In the genomic region with DNA sequence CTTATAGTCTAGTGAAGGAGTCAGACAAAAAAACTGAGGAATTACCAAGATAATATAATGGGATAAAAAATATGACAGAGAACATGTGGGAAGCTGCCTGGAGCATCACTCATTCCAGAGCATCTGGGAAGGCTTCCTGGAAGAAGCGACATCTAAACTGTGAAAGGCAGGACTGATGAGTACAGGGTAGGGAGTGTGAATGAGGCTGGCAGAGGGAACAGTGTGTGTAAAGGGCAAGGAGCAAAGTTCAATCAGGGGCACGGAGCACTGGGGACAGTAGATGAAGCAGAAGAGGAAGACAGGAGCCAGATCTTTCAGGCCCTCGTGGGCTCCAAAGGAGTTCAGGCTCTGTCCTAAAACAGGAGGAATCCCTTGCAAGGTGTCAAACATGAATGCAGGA, we compare ENCODE assay signal across 30 cellular contexts. TPM values are rescaled to one million over a fixed set of nuclear protein-coding genes. Genes with fewer than 3 reads are reported as not detected.
DNase-seq lines count a peak whose midpoint lies in the region; ATAC-seq and TF ChIP-seq lines count a peak whose summit lies in the region.
"Had no signal": no experiment of that assay in that cellular context is flagged by ENCODE, and none has a peak within 500 bp of the region (broad histone marks: within the 10 kb centered on the region; RNA-seq: fewer than 3 reads in every experiment).

No MANE protein-coding gene starts in this region.

- H3K36me3 ChIP-seq in RWPE2 (ENCODE audit: low read depth): no peaks in the 10 kb centered on the region
- H3K36me3 ChIP-seq in thoracic aorta: no peaks in the 10 kb centered on the region
- H3K36me3 ChIP-seq: gastrocnemius medialis, HAP-1 had no signal

- H3K9me3 ChIP-seq in RWPE2 (ENCODE audit: severe bottlenecking) (no peaks in the 10 kb centered on the region), thoracic aorta (no peaks in the 10 kb centered on the region)
- H3K9me3 ChIP-seq: gastrocnemius medialis, HAP-1, testis had no signal

- H3K4me3 Mint-ChIP-seq in central memory CD8-positive, alpha-beta T cell: no peak overlapping the region
- H3K4me3 Mint-ChIP-seq: activated CD4-positive, alpha-beta memory T cell treated with anti-CD3 and anti-CD28 coated beads for 36 hours; activated T-helper 1 cell treated with anti-CD3 and anti-CD28 coated beads, Interleukin-12 subunit alpha, Interleukin-12 subunit beta, Interleukin-2, Interleukin-4 antibody, amounts not matched to agents 30 ng/mL and 10 ng/mL and 1 ng/mL, durations not matched to agents 14 hours and 24 hours and 36 hours; memory B cell; neural crest cell had no signal

- H3K9me3 Mint-ChIP-seq in central memory CD8-positive, alpha-beta T cell: no peaks in the 10 kb centered on the region
- H3K9me3 Mint-ChIP-seq: activated CD4-positive, alpha-beta memory T cell treated with anti-CD3 and anti-CD28 coated beads for 36 hours; activated T-helper 1 cell treated with anti-CD3 and anti-CD28 coated beads, Interleukin-12 subunit alpha, Interleukin-12 subunit beta, Interleukin-2, Interleukin-4 antibody, amounts not matched to agents 30 ng/mL and 10 ng/mL and 1 ng/mL, durations not matched to agents 14 hours and 24 hours and 36 hours; memory B cell; neural crest cell had no signal

- H3K27ac ChIP-seq in RWPE2 (ENCODE audit: poor library complexity, severe bottlenecking) (peak overlapping the region; percentile 85), thoracic aorta (peak overlapping the region; percentile 76 to 88)
- H3K27ac ChIP-seq: hepatocyte, parathyroid adenoma, SK-N-MC had no signal

- ATAC-seq in RWPE2 (ENCODE audit: low read depth): no peak
- no peak for ATAC-seq in central memory CD8-positive, alpha-beta T cell (replicated peaks; ENCODE audit: extremely low read depth, poor library complexity, severe bottlenecking)
- peak; percentile 51 for ATAC-seq in left lobe of liver
- no peak for ATAC-seq in thoracic aorta (ENCODE audit: insufficient number of reproducible peaks, low FRiP score, low read depth)
- ATAC-seq: gastrocnemius medialis had no signal

- TF ChIP-seq CTCF in RWPE2 (IDR thresholded peaks at IDR 0.05; ENCODE audit: poor library complexity, severe bottlenecking) (no peak), thoracic aorta (IDR thresholded peaks at IDR 0.05) (no peak)

- peak overlapping the region; percentile 13 for H3K27ac Mint-ChIP-seq in central memory CD8-positive, alpha-beta T cell (ENCODE audit: low read depth)
- H3K27ac Mint-ChIP-seq: activated CD4-positive, alpha-beta memory T cell treated with anti-CD3 and anti-CD28 coated beads for 36 hours; activated T-helper 1 cell treated with anti-CD3 and anti-CD28 coated beads, Interleukin-12 subunit alpha, Interleukin-12 subunit beta, Interleukin-2, Interleukin-4 antibody, amounts not matched to agents 30 ng/mL and 10 ng/mL and 1 ng/mL, durations not matched to agents 14 hours and 24 hours and 36 hours; memory B cell had no signal

- DNase-seq in RWPE2 (ENCODE audit: low spot score) (no peak), left lobe of liver (ENCODE audit: low spot score) (no peak), thoracic aorta (ENCODE audit: low spot score) (no peak), NCI-H2196 treated with DMSO at 0.1 percent for 48 hours (lab: John Stamatoyannopoulos, UW; ENCODE audit: unreplicated experiment) (no peak), HUDEP-2 (lab: John Stamatoyannopoulos, UW; ENCODE audit: unreplicated experiment in 76 of 76) (no peak), mucosa of gallbladder (ENCODE audit: low spot score) (no peak)
- DNase-seq in central memory CD8-positive, alpha-beta T cell (ENCODE audit: low spot score in 2 of 2): no peak
- DNase-seq: activated CD4-positive, alpha-beta memory T cell treated with anti-CD3 and anti-CD28 coated beads for 36 hours; activated CD4-positive, CD25-positive, alpha-beta regulatory T cell treated with anti-CD3 and anti-CD28 coated beads, Interleukin-2, amount 50 U/mL, for 72 hours; activated CD8-positive, alpha-beta memory T cell treated with anti-CD3 and anti-CD28 coated beads, Interleukin-2, amount 50 U/mL, for 4 hours; activated naive CD4-positive, alpha-beta T cell treated with Interleukin-2 at 50 U/mL for 16 hours; C1 segment of cervical spinal cord; cerebellar nuclear complex; DMS153; dorsolateral prefrontal cortex; gastrocnemius medialis; NCI-H1048; NCI-H1694; NCI-H446 treated with DMSO at 0.1 percent for 48 hours; stimulated activated CD4-positive, alpha-beta T cell treated with anti-CD3 and anti-CD28 coated beads, Interleukin-1b, Interleukin-23, amount 100 ng/mL, for 48 hours; stimulated activated naive CD4-positive, alpha-beta T cell treated with Interleukin-2 at 50 U/mL for 16 hours; testis had no signal

- peaks cover 27% of the 10 kb centered on the region for H3K4me1 ChIP-seq in RWPE2 (ENCODE audit: insufficient read depth, poor library complexity, severe bottlenecking)
- H3K4me1 ChIP-seq in thoracic aorta (ENCODE audit: control insufficient read depth in 1 of 2, low read depth in 2 of 2): peaks cover 37 to 50% of the 10 kb centered on the region in 2 donors
- H3K4me1 ChIP-seq: HAP-1, parathyroid adenoma had no signal

- no peak overlapping the region for H3K4me3 ChIP-seq in RWPE2 (ENCODE audit: severe bottlenecking)
- no peak overlapping the region for H3K4me3 ChIP-seq in thoracic aorta
- H3K4me3 ChIP-seq: dorsolateral prefrontal cortex, gastrocnemius medialis, HAP-1, hepatocyte, SK-N-MC, smooth muscle cell, testis had no signal

- H3K27me3 ChIP-seq in RWPE2 (ENCODE audit: insufficient read depth, poor library complexity, severe bottlenecking): no peaks in the 10 kb centered on the region
- no peaks in the 10 kb centered on the region for H3K27me3 ChIP-seq in thoracic aorta (replicated peaks; ENCODE audit: insufficient read depth)
- H3K27me3 ChIP-seq: dorsolateral prefrontal cortex, gastrocnemius medialis, hepatocyte, testis had no signal

- H3K27me3 Mint-ChIP-seq in central memory CD8-positive, alpha-beta T cell: no peaks in the 10 kb centered on the region
- H3K27me3 Mint-ChIP-seq: activated CD4-positive, alpha-beta memory T cell treated with anti-CD3 and anti-CD28 coated beads for 36 hours had no signal

- peaks cover 80% of the 10 kb centered on the region for H3K4me1 Mint-ChIP-seq in central memory CD8-positive, alpha-beta T cell

- H3K36me3 Mint-ChIP-seq in central memory CD8-positive, alpha-beta T cell (ENCODE audit: insufficient read depth): peaks cover 4% of the 10 kb centered on the region
- H3K36me3 Mint-ChIP-seq: activated CD4-positive, alpha-beta memory T cell treated with anti-CD3 and anti-CD28 coated beads for 36 hours; memory B cell had no signal

RNA-seq across cellular contexts. Expression of a gene that starts 55.8 kb away (rescaled TPM):
- total RNA-seq in left lobe of liver (3.5 TPM), thoracic aorta (10 to 100 TPM; 23.8 to 30.5 TPM), mucosa of gallbladder (21.3 TPM)
